11 cellular contexts compared by ENCODE assay signal in the genomic region with DNA sequence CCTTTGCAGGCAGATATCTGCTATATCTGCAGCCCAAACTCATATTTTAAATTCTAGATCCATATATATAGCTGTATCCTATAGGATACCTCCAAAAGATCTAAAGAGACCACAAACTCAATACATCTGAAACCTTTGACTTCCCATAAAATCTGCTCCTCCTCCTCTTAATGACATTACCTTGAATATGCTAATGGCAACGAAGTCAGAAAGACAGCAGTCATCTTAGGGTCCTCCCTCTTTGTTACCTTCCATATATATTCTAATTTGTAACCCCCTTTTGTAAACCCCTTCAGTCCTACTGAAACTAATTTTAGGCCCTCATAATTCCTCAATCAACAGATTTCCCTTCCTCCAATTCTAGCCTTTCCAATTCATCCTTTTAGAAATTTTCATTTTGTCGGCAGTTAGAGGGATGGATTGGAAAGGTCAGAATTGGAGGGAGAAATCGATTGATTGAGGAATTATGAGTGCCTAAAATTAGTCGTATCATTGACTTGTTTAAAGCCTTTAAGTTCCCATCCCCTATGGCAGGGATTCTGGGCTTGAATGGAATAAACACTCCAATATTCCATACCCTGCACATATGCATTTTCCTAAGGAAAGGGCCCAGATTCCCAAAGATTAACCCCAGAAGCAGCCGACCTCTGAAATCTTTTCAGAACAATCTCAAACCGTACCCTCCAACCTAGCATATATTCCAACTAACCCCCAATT. TPM values are rescaled to one million over a fixed set of nuclear protein-coding genes. Genes with fewer than 3 reads are reported as not detected.
A peak's percentile ranks its signal among the peaks of the same experiment; 100 is the strongest.
DNase-seq lines count a peak whose midpoint lies in the region; ATAC-seq, FAIRE-seq and TF ChIP-seq lines count a peak whose summit lies in the region.
"Had no signal": no experiment of that assay in that cellular context is flagged by ENCODE, and none has a peak within 500 bp of the region (broad histone marks: within the 10 kb centered on the region; RNA-seq: fewer than 3 reads in every experiment).

No MANE protein-coding gene starts in this region.

- ATAC-seq in activated T-cell treated with anti-CD3 and anti-CD28 coated beads, Interleukin-2, amount 50 U/mL, for 72 hours (replicated peaks in 1 of 2), result no peak
- ATAC-seq in activated CD8-positive, alpha-beta T cell treated with anti-CD3 and anti-CD28 coated beads, Interleukin-2, amount 10 ng/mL, durations not matched to agents 7 days and 5 days, result no peak
- no peak for ATAC-seq in memory B cell (ENCODE audit: low read depth)
- no peak for ATAC-seq in GM21381 (IDR thresholded peaks at IDR 0.05; ENCODE audit: unreplicated experiment)

- no peaks in the 10 kb centered on the region for H3K36me3 ChIP-seq in tibial artery

- H3K9me3 Mint-ChIP-seq in activated T-cell treated with anti-CD3 and anti-CD28 coated beads, Interleukin-2, amount 50 U/mL, for 72 hours, result no peaks in the 10 kb centered on the region
- no peaks in the 10 kb centered on the region for H3K9me3 Mint-ChIP-seq in activated CD8-positive, alpha-beta T cell treated with anti-CD3 and anti-CD28 coated beads, Interleukin-2, amount 10 ng/mL, durations not matched to agents 7 days and 5 days (ENCODE audit: insufficient read depth)
- H3K9me3 Mint-ChIP-seq in memory B cell, result no peaks in the 10 kb centered on the region

- H3K4me1 Mint-ChIP-seq in activated T-cell treated with anti-CD3 and anti-CD28 coated beads, Interleukin-2, amount 50 U/mL, for 72 hours (ENCODE audit: low read depth), result peaks cover 68% of the 10 kb centered on the region
- peaks cover 54% of the 10 kb centered on the region for H3K4me1 Mint-ChIP-seq in activated CD8-positive, alpha-beta T cell treated with anti-CD3 and anti-CD28 coated beads, Interleukin-2, amount 10 ng/mL, durations not matched to agents 7 days and 5 days (ENCODE audit: low read depth)
- H3K4me1 Mint-ChIP-seq in memory B cell, result peaks cover 43% of the 10 kb centered on the region

- CTCF ChIA-PET in activated CD8-positive, alpha-beta T cell treated with anti-CD3 and anti-CD28 coated beads, Interleukin-2, amount 10 ng/mL, durations not matched to agents 7 days and 5 days (lab: Charles Lee), result interaction anchor here (1.0 to 3.4 kb wide), 5 partner anchors 9 to 52 kb away, joined by 3 to 26 read pairs (median 7); no protein-coding TSS in a partner anchor

- DNase-seq in activated T-cell treated with anti-CD3 and anti-CD28 coated beads, Interleukin-2, amount 50 U/mL, for 72 hours, result no peak
- no peak for DNase-seq in activated T-cell treated with anti-CD3 and anti-CD28 coated beads for 4 hours
- no peak for DNase-seq in activated CD8-positive, alpha-beta T cell treated with anti-CD3 and anti-CD28 coated beads, Interleukin-2, amount 10 ng/mL, durations not matched to agents 7 days and 5 days
- no peak for DNase-seq in memory B cell (ENCODE audit: low spot score in 2 of 2)
- no peak for DNase-seq in tibial artery
- DNase-seq in kidney tubule cell (ENCODE audit: low spot score), result no peak
- DNase-seq in H54 (ENCODE audit: insufficient read length, low spot score), result no peak
- DNase-seq: amygdala, NCI-H1092 treated with DMSO at 0.1 percent for 48 hours, SW 1271 had no signal

- no peak for TF ChIP-seq CTCF in tibial artery (IDR thresholded peaks at IDR 0.05)

- peak overlapping the region; percentile 50 to 77 for H3K4me3 Mint-ChIP-seq in activated T-cell treated with anti-CD3 and anti-CD28 coated beads, Interleukin-2, amount 50 U/mL, for 72 hours
- peak overlapping the region; percentile 80 for H3K4me3 Mint-ChIP-seq in activated CD8-positive, alpha-beta T cell treated with anti-CD3 and anti-CD28 coated beads, Interleukin-2, amount 10 ng/mL, durations not matched to agents 7 days and 5 days
- H3K4me3 Mint-ChIP-seq in memory B cell, result peak overlapping the region; percentile 85

- H3K36me3 Mint-ChIP-seq in activated T-cell treated with anti-CD3 and anti-CD28 coated beads, Interleukin-2, amount 50 U/mL, for 72 hours (ENCODE audit: insufficient read depth in 2 of 2), result peaks cover 0 to 2% of the 10 kb centered on the region in 2 donors
- peaks cover 36% of the 10 kb centered on the region for H3K36me3 Mint-ChIP-seq in activated CD8-positive, alpha-beta T cell treated with anti-CD3 and anti-CD28 coated beads, Interleukin-2, amount 10 ng/mL, durations not matched to agents 7 days and 5 days (ENCODE audit: low read depth)
- H3K36me3 Mint-ChIP-seq in memory B cell, result peaks cover 11% of the 10 kb centered on the region

- H3K4me1 ChIP-seq in tibial artery, result peaks cover 0 to 68% (median 23%) of the 10 kb centered on the region in 4 donors

- POLR2A ChIA-PET in activated CD8-positive, alpha-beta T cell treated with anti-CD3 and anti-CD28 coated beads, Interleukin-2, amount 10 ng/mL, durations not matched to agents 7 days and 5 days (lab: Charles Lee), result no interaction called here

- H3K27me3 ChIP-seq in tibial artery, result no peaks in the 10 kb centered on the region

- no peak for TF ChIP-seq POLR2A in H54 (IDR thresholded peaks at IDR 0.05; ENCODE audit: low read depth, low read length)

- peak overlapping the region; percentile 95 to 99 for H3K27ac ChIP-seq in tibial artery

- intact Hi-C loops in tibial artery (cut with DNase I; ENCODE audit: low total_unique reads), result no loop called here

- H3K4me3 ChIP-seq in tibial artery, result peak overlapping the region; percentile 70 to 75

- H3K27ac Mint-ChIP-seq in activated T-cell treated with anti-CD3 and anti-CD28 coated beads, Interleukin-2, amount 50 U/mL, for 72 hours, result peak overlapping the region; percentile 66
- H3K27ac Mint-ChIP-seq in activated CD8-positive, alpha-beta T cell treated with anti-CD3 and anti-CD28 coated beads, Interleukin-2, amount 10 ng/mL, durations not matched to agents 7 days and 5 days, result no peak overlapping the region
- peak overlapping the region; percentile 99 for H3K27ac Mint-ChIP-seq in memory B cell

- no peak for FAIRE-seq in H54 (lab: Jason Lieb, UNC)

- H3K27me3 Mint-ChIP-seq in activated T-cell treated with anti-CD3 and anti-CD28 coated beads, Interleukin-2, amount 50 U/mL, for 72 hours (ENCODE audit: low read depth), result no peaks in the 10 kb centered on the region
- H3K27me3 Mint-ChIP-seq in activated CD8-positive, alpha-beta T cell treated with anti-CD3 and anti-CD28 coated beads, Interleukin-2, amount 10 ng/mL, durations not matched to agents 7 days and 5 days (ENCODE audit: low read depth), result no peaks in the 10 kb centered on the region
- H3K27me3 Mint-ChIP-seq in memory B cell, result no peaks in the 10 kb centered on the region

- no peaks in the 10 kb centered on the region for H3K9me3 ChIP-seq in tibial artery

RNA-seq across cellular contexts. Expression of a gene that starts 2.4 kb away (rescaled TPM):
- 10 to 100 TPM; 29.6 to 32.0 TPM for total RNA-seq in activated T-cell treated with anti-CD3 and anti-CD28 coated beads, Interleukin-2, amount 50 U/mL, for 72 hours
- total RNA-seq in activated CD8-positive, alpha-beta T cell treated with anti-CD3 and anti-CD28 coated beads, Interleukin-2, amount 10 ng/mL, durations not matched to agents 7 days and 5 days, result 10 to 100 TPM; 51.3 to 52.4 TPM
